ENCODE assay signal across 8 cellular contexts in the genomic region with DNA sequence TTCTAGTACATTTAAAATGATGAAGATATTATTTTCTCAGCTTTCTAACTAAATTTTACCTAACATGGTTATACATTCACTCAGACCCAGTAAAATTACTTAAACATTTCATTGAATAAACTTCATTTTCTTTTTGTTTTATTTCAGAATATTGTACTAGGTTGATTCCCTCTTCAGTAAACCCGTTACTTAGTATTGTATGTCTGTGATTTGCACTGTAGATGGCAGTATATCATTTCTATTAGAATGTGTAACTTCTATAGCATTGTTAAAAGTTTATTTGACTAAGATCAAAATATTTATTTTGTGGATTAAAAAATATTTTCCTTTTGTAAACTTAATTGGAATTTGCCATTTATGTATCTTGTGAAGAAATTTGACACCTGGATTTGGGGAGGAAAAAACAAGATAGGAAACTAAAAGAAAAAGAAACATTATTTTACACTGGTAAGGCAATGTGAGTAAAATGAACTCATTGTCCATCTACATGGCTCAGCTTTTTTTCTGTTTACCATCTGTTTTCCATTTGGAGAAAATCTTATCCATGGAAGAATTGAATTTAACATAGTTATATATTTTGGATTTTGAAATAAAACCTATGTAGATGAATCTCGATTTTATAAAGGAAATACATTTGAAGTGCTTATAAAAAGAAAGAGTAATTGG.
A peak's percentile ranks its signal among the peaks of the same experiment; 100 is the strongest.
DNase-seq lines count a peak whose midpoint lies in the region; ATAC-seq, FAIRE-seq and TF ChIP-seq lines count a peak whose summit lies in the region.
"Not testable (repeated sequence)": the region's sequence is repeated elsewhere in the genome, so short reads cannot be mapped to it uniquely, and the experiment has no call there.

No MANE protein-coding gene starts in this region.

- TF ChIP-seq CTCF in LNCaP clone FGC (IDR thresholded peaks at IDR 0.05; ENCODE audit: control insufficient read depth, extremely low read depth, insufficient read depth): peak; percentile 45
- TF ChIP-seq CTCF in OCI-LY1 (IDR thresholded peaks at IDR 0.05; ENCODE audit: low read length): peak; percentile 23; the same call in 1 of the 2 replicates
- TF ChIP-seq CTCF in K562 (IDR thresholded peaks at IDR 0.05 in 2 of 3, conservative IDR thresholded peaks at IDR 0.05 in 1 of 3; ENCODE audit: insufficient read depth in 2 of 3, low read depth in 1 of 3, low read length in 3 of 3): peak in 1 of 3 experiments; percentile 40; a peak in 2 of 6 replicates
- peak; percentile 50 for TF ChIP-seq CTCF in neural cell (IDR thresholded peaks at IDR 0.05; ENCODE audit: poor library complexity, severe bottlenecking)

- H3K9me3 ChIP-seq in OCI-LY1 (ENCODE audit: low read length); K562 (replicated peaks; ENCODE audit: control insufficient read depth, insufficient read depth, low read depth, low read length); neural cell (ENCODE audit: low read length): not testable (repeated sequence)

- H4K20me1 ChIP-seq in OCI-LY1 (ENCODE audit: insufficient read depth, low read length); K562 (replicated peaks; ENCODE audit: control insufficient read depth, insufficient read depth, low read length); neural cell (ENCODE audit: insufficient read depth): not testable (repeated sequence)

- DNase-seq in AG08395 (ENCODE audit: low spot score) (peak; percentile 2), HCEC 1CT (peak; percentile 13), K562 (ENCODE audit: extremely low read depth in 1 of 4, low spot score in 3 of 4) (peak in 2 of 4 experiments; percentile 5 to 15), globus pallidus (ENCODE audit: low spot score) (peak; percentile 3)
- not testable (repeated sequence) for DNase-seq in GM12892 (ENCODE audit: insufficient read length); LNCaP clone FGC (ENCODE audit: low read depth)

- H3K27me3 ChIP-seq in OCI-LY1 (ENCODE audit: insufficient read depth, low read length); K562 (ENCODE audit: control insufficient read depth in 2 of 2, insufficient read depth in 2 of 2, low read length in 2 of 2); neural cell (ENCODE audit: insufficient read depth, low read depth, low read length): not testable (repeated sequence)

- H3K36me3 ChIP-seq in OCI-LY1 (ENCODE audit: insufficient read depth, low read length); K562 (ENCODE audit: control insufficient read depth, insufficient read depth, low read length); neural cell (ENCODE audit: insufficient read depth, low read length): not testable (repeated sequence)

- CTCF ChIA-PET in K562 (lab: Yijun Ruan, JAX; ENCODE audit: low intra/inter-chr PET ratio): not testable (repeated sequence)

- ATAC-seq in K562: peak; percentile 84

- not testable (repeated sequence) for H3K4me1 ChIP-seq in OCI-LY1 (ENCODE audit: insufficient read depth, low read length, severe bottlenecking); K562 (replicated peaks in 1 of 2; ENCODE audit: control insufficient read depth in 2 of 2, insufficient read depth in 2 of 2, low read length in 2 of 2)

- in situ Hi-C loops in K562 (cut with MboI): not testable (repeated sequence)

- not testable (repeated sequence) for TF ChIP-seq EP300 in K562 (IDR thresholded peaks at IDR 0.05; ENCODE audit: low read length); neural cell (conservative IDR thresholded peaks at IDR 0.05; ENCODE audit: poor library complexity, severe bottlenecking)

- intact Hi-C loops in K562 (cut with micrococcal nuclease): loop anchor here (5.0 kb wide), 1 partner anchor 143 kb away; no protein-coding TSS in a partner anchor

- not testable (repeated sequence) for H3K9me1 ChIP-seq in K562 (ENCODE audit: control insufficient read depth, insufficient read depth, low read length)

- 3% methylated on average over 2 of the region's 2 CpGs for whole genome bisulfite sequencing in K562 (ENCODE audit: insufficient coverage, low coverage, missing lambda C conversion rate)

- H3K4me2 ChIP-seq in OCI-LY1 (ENCODE audit: low read length); K562 (ENCODE audit: insufficient read depth, low read length); neural cell (ENCODE audit: low read length): not testable (repeated sequence)

- H3K79me2 ChIP-seq in OCI-LY1 (ENCODE audit: insufficient read depth, low read length); K562 (ENCODE audit: control insufficient read depth, insufficient read depth, low read length); neural cell (replicated peaks; ENCODE audit: insufficient read depth, low read length): not testable (repeated sequence)

- H3F3A ChIP-seq in OCI-LY1 (ENCODE audit: insufficient read depth, low read length); neural cell (ENCODE audit: insufficient read depth, low read length, poor library complexity, severe bottlenecking): not testable (repeated sequence)

- not testable (repeated sequence) for H3K9me2 ChIP-seq in OCI-LY1 (ENCODE audit: low read depth, low read length); neural cell (ENCODE audit: insufficient read depth, low read length)

- TF ChIP-seq POLR2A in GM12892 (IDR thresholded peaks at IDR 0.05; ENCODE audit: low read depth, low read length); K562 (conservative IDR thresholded peaks at IDR 0.05): not testable (repeated sequence)

- FAIRE-seq in GM12892 (lab: Jason Lieb, UNC) (peak; percentile 67), K562 (lab: Jason Lieb, UNC) (peak; percentile 15)

- not testable (repeated sequence) for H3K4me3 ChIP-seq in LNCaP clone FGC (ENCODE audit: low read depth, low read length); OCI-LY1 (ENCODE audit: low read depth, low read length, poor library complexity, severe bottlenecking); K562; neural cell (ENCODE audit: low read length)

- H3K9ac ChIP-seq in OCI-LY1 (ENCODE audit: low read length); K562 (ENCODE audit: insufficient read depth in 1 of 2, low read depth in 2 of 2, low read length in 2 of 2); neural cell (ENCODE audit: low read length): not testable (repeated sequence)

- H2AFZ ChIP-seq in OCI-LY1 (ENCODE audit: low read length); K562 (ENCODE audit: low read depth, low read length); neural cell (ENCODE audit: low read depth, low read length): not testable (repeated sequence)

- peak; percentile 49 to 63; a peak in 3 of 4 replicates for TF ChIP-seq RAD21 in K562 (CRISPR knock-in tag; conservative IDR thresholded peaks at IDR 0.05 in 1 of 2, IDR thresholded peaks at IDR 0.05 in 1 of 2)
- peak; percentile 46 for TF ChIP-seq RAD21 in neural cell (conservative IDR thresholded peaks at IDR 0.05)

- H3K27ac ChIP-seq in OCI-LY1 (ENCODE audit: low read depth, low read length, poor library complexity, severe bottlenecking); K562 (ENCODE audit: extremely low read depth, low read depth, low read length); neural cell (ENCODE audit: low read length): not testable (repeated sequence)

- POLR2A ChIA-PET in K562 (lab: Yijun Ruan, JAX): not testable (repeated sequence)

- not testable (repeated sequence) for BruUV-seq in K562 (replicated peaks; lab: Mats Ljungman, UMichigan)

TF ChIP-seq in neural cell, 6 proteins besides CTCF, POLR2A, EP300 and RAD21:
- peak; percentile 35 for TF ChIP-seq SMC3 (conservative IDR thresholded peaks at IDR 0.05; ENCODE audit: poor library complexity)
